26 cellular contexts compared by ENCODE assay signal in the genomic region with DNA sequence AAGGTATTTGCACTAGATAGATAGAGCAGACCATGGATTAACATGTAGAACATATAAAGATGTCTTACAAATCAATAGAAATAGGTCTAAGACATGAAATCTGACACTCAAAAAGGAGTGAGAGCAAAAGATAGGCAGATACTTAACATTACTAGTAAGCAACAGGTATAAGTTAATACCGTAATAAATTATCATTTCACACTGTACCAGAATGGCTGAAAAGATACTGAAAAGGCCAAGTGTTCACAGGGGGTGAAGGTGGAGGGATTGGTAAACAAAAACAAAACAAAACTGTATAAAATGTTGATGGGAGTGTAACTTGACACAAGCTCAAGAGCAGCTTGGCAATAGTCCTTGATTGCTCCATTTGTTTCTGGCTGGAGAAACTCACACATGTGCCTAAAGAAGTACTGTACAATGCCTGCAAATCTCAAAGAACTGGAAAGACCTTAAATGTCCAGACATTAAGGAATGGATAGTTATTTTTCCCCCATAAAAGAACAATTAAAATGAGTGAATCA. TPM values are rescaled to one million over a fixed set of nuclear protein-coding genes. Genes with fewer than 3 reads are reported as not detected.
DNase-seq lines count a peak whose midpoint lies in the region; ATAC-seq and TF ChIP-seq lines count a peak whose summit lies in the region.
"Had no signal": no experiment of that assay in that cellular context is flagged by ENCODE, and none has a peak within 500 bp of the region (broad histone marks: within the 10 kb centered on the region; RNA-seq: fewer than 3 reads in every experiment).

No MANE protein-coding gene starts in this region.

- no peaks in the 10 kb centered on the region for H3K9me3 Mint-ChIP-seq in CD4-positive, CD25-positive, alpha-beta regulatory T cell
- H3K9me3 Mint-ChIP-seq in activated B cell treated with CpG ODN at 0.5 μM for 24 hours, result no peaks in the 10 kb centered on the region
- H3K9me3 Mint-ChIP-seq: activated CD4-positive, alpha-beta memory T cell treated with anti-CD3 and anti-CD28 coated beads, Interleukin-2, amount 10 ng/mL, durations not matched to agents 7 days and 5 days; activated naive CD4-positive, alpha-beta T cell treated with anti-CD3 and anti-CD28 coated beads, Interleukin-2, amount 50 U/mL, for 72 hours; activated T-cell treated with anti-CD3 and anti-CD28 coated beads, Interleukin-2, amount 50 U/mL, for 4 hours; naive B cell; T-helper 1 cell treated with Interleukin-12 subunit alpha and Interleukin-12 subunit beta and Interleukin-4 antibody, amounts not matched to agents 30 μg/mL and 1 μg/mL, for 36 hours had no signal

- CTCF ChIA-PET in activated B cell treated with CpG ODN at 0.5 μM for 24 hours (lab: Charles Lee), result no interaction called here

- H3K4me1 ChIP-seq in CD4-positive, CD25-positive, alpha-beta regulatory T cell (ENCODE audit: control insufficient read depth, insufficient read depth, low read length, poor library complexity, severe bottlenecking), result peaks cover 40% of the 10 kb centered on the region
- H3K4me1 ChIP-seq in DND-41 (ENCODE audit: insufficient read depth, low read length), result peaks cover 38% of the 10 kb centered on the region

- H3K27me3 Mint-ChIP-seq in CD4-positive, CD25-positive, alpha-beta regulatory T cell, result peaks cover 4% of the 10 kb centered on the region
- H3K27me3 Mint-ChIP-seq in activated B cell treated with CpG ODN at 0.5 μM for 24 hours, result no peaks in the 10 kb centered on the region
- H3K27me3 Mint-ChIP-seq: activated CD4-positive, alpha-beta memory T cell treated with anti-CD3 and anti-CD28 coated beads, Interleukin-2, amount 10 ng/mL, durations not matched to agents 7 days and 5 days; naive B cell had no signal

- POLR2A ChIA-PET in activated B cell treated with CpG ODN at 0.5 μM for 24 hours (lab: Charles Lee), result no interaction called here

- H3K27ac ChIP-seq in CD4-positive, CD25-positive, alpha-beta regulatory T cell (ENCODE audit: insufficient read depth, low read length, poor library complexity, severe bottlenecking), result no peak overlapping the region
- H3K27ac ChIP-seq in DND-41 (ENCODE audit: low read length), result no peak overlapping the region
- H3K27ac ChIP-seq: body of pancreas, coronary artery, upper lobe of left lung, WERI-Rb-1 had no signal

- H3K27ac Mint-ChIP-seq in CD4-positive, CD25-positive, alpha-beta regulatory T cell, result peak overlapping the region in 1 of 3 donors; percentile 1
- peak overlapping the region; percentile 16 for H3K27ac Mint-ChIP-seq in activated B cell treated with CpG ODN at 0.5 μM for 24 hours
- H3K27ac Mint-ChIP-seq: activated CD4-positive, alpha-beta memory T cell treated with anti-CD3 and anti-CD28 coated beads, Interleukin-2, amount 10 ng/mL, durations not matched to agents 7 days and 5 days; activated naive CD4-positive, alpha-beta T cell treated with anti-CD3 and anti-CD28 coated beads, Interleukin-2, amount 50 U/mL, for 72 hours; T-helper 1 cell treated with Interleukin-12 subunit alpha and Interleukin-12 subunit beta and Interleukin-4 antibody, amounts not matched to agents 30 μg/mL and 1 μg/mL, for 36 hours had no signal

- TF ChIP-seq CTCF in DND-41 (IDR thresholded peaks at IDR 0.05; ENCODE audit: borderline replicate concordance, extremely low read depth, low read length, poor library complexity, severe bottlenecking) (no peak), activated B cell treated with CpG ODN at 0.5 μM for 24 hours (IDR thresholded peaks at IDR 0.05) (no peak), fibroblast of the aortic adventitia (IDR thresholded peaks at IDR 0.05; ENCODE audit: insufficient read depth, low read length) (no peak)

- peaks cover 6% of the 10 kb centered on the region; the same call in 1 of the 2 replicates for H4K20me1 ChIP-seq in DND-41 (ENCODE audit: insufficient read depth, low read length)

- H3K79me2 ChIP-seq in DND-41 (ENCODE audit: insufficient read depth, low read length), result peaks cover 20% of the 10 kb centered on the region

- peaks cover 35 to 60% (median 49%) of the 10 kb centered on the region in 4 donors for H3K4me1 Mint-ChIP-seq in CD4-positive, CD25-positive, alpha-beta regulatory T cell
- H3K4me1 Mint-ChIP-seq in activated B cell treated with CpG ODN at 0.5 μM for 24 hours, result peaks cover 46% of the 10 kb centered on the region

- DNase-seq in CD4-positive, CD25-positive, alpha-beta regulatory T cell, result no peak
- DNase-seq in DND-41 (no peak), activated B cell treated with CpG ODN at 0.5 μM for 24 hours (no peak), fibroblast of the aortic adventitia (ENCODE audit: low read depth) (peak; percentile 27), left ventricle myocardium superior (no peak), KG1 (lab: John Stamatoyannopoulos, UW) (no peak), activated T-cell treated with anti-CD3 and anti-CD28 coated beads for 4 hours (no peak)
- DNase-seq: activated CD4-positive, alpha-beta memory T cell treated with anti-CD3 and anti-CD28 coated beads, Interleukin-2, amount 10 ng/mL, durations not matched to agents 7 days and 5 days; activated T-cell treated with anti-CD3 and anti-CD28 coated beads, Interleukin-2, amount 50 U/mL, for 4 hours; body of pancreas; DMS53; hippocampal formation; KBM-7; mesenchymal stem cell; naive B cell; NCI-H1048; NCI-H2029; NCI-H526; PC-3; SIG-M5; stimulated activated CD4-positive, alpha-beta T cell treated with anti-CD3 and anti-CD28 coated beads, Interleukin-4, amount 100 ng/mL, for 4 hours; upper lobe of left lung; WERI-Rb-1 had no signal

- no peaks in the 10 kb centered on the region for H3K36me3 ChIP-seq in CD4-positive, CD25-positive, alpha-beta regulatory T cell (ENCODE audit: control insufficient read depth, insufficient read depth, low read length)
- no peaks in the 10 kb centered on the region for H3K36me3 ChIP-seq in DND-41 (ENCODE audit: insufficient read depth, low read length)
- H3K36me3 ChIP-seq: upper lobe of left lung, WERI-Rb-1 had no signal

- H3K4me2 ChIP-seq in DND-41 (ENCODE audit: insufficient read depth, low read length), result peak overlapping the region; percentile 74; the same call in 1 of the 2 replicates

- H3K36me3 Mint-ChIP-seq in CD4-positive, CD25-positive, alpha-beta regulatory T cell, result peaks cover 6% of the 10 kb centered on the region
- H3K36me3 Mint-ChIP-seq in activated B cell treated with CpG ODN at 0.5 μM for 24 hours (ENCODE audit: low read depth), result peaks cover 4% of the 10 kb centered on the region
- H3K36me3 Mint-ChIP-seq: naive B cell had no signal

- peak overlapping the region; percentile 98 for H3K4me3 ChIP-seq in CD4-positive, CD25-positive, alpha-beta regulatory T cell (ENCODE audit: low read depth, low read length)
- no peak overlapping the region for H3K4me3 ChIP-seq in DND-41 (ENCODE audit: low read depth in 1 of 2, low read length in 2 of 2)
- H3K4me3 ChIP-seq in fibroblast of the aortic adventitia (ENCODE audit: low read depth, low read length), result no peak overlapping the region
- H3K4me3 ChIP-seq: body of pancreas, coronary artery, upper lobe of left lung had no signal

- H3K9ac ChIP-seq in DND-41 (ENCODE audit: low read depth, low read length), result no peak overlapping the region

- no peak for ATAC-seq in CD4-positive, CD25-positive, alpha-beta regulatory T cell (ENCODE audit: low read depth in 2 of 2)
- no peak for ATAC-seq in DND-41 (ENCODE audit: insufficient read depth, low read depth)
- no peak for ATAC-seq in activated B cell treated with CpG ODN at 0.5 μM for 24 hours (ENCODE audit: low read depth)
- no peak for ATAC-seq in left ventricle myocardium superior
- ATAC-seq: activated naive CD4-positive, alpha-beta T cell treated with anti-CD3 and anti-CD28 coated beads, Interleukin-2, amount 50 U/mL, for 72 hours; activated T-cell treated with anti-CD3 and anti-CD28 coated beads, Interleukin-2, amount 50 U/mL, for 4 hours; body of pancreas; PC-3 had no signal

- H3K4me3 Mint-ChIP-seq in CD4-positive, CD25-positive, alpha-beta regulatory T cell, result peak overlapping the region; percentile 31 to 93 (median 48)
- H3K4me3 Mint-ChIP-seq in activated B cell treated with CpG ODN at 0.5 μM for 24 hours, result no peak overlapping the region
- H3K4me3 Mint-ChIP-seq: activated CD4-positive, alpha-beta memory T cell treated with anti-CD3 and anti-CD28 coated beads, Interleukin-2, amount 10 ng/mL, durations not matched to agents 7 days and 5 days had no signal

- H3K27me3 ChIP-seq in CD4-positive, CD25-positive, alpha-beta regulatory T cell (ENCODE audit: control insufficient read depth, insufficient read depth, low read length), result no peaks in the 10 kb centered on the region
- H3K27me3 ChIP-seq in DND-41 (ENCODE audit: insufficient read depth, low read length, poor library complexity), result no peaks in the 10 kb centered on the region
- H3K27me3 ChIP-seq: body of pancreas, upper lobe of left lung had no signal

- H2AFZ ChIP-seq in DND-41 (ENCODE audit: low read depth, low read length), result no peak overlapping the region

- H3K9me3 ChIP-seq in CD4-positive, CD25-positive, alpha-beta regulatory T cell (ENCODE audit: control insufficient read depth in 2 of 2, low read length in 2 of 2), result no peaks in the 10 kb centered on the region
- H3K9me3 ChIP-seq in DND-41 (ENCODE audit: insufficient read depth, low read length, severe bottlenecking), result no peaks in the 10 kb centered on the region
- H3K9me3 ChIP-seq: body of pancreas, upper lobe of left lung had no signal

- intact Hi-C loops in activated B cell treated with CpG ODN at 0.5 μM for 24 hours (cut with micrococcal nuclease), result loop anchor here (5.0 to 10.0 kb wide), 2 partner anchors 51 to 1169 kb away; a partner anchor contains a TSS
- intact Hi-C loops in left ventricle myocardium superior (cut with micrococcal nuclease), result no loop called here

RNA-seq across cellular contexts. Expression of a gene that starts 3.5 kb away (rescaled TPM):
- total RNA-seq in CD4-positive, CD25-positive, alpha-beta regulatory T cell, result 43.0 TPM
- 10 to 100 TPM; 32.3 to 38.1 (median 35.2) TPM for polyA plus RNA-seq in CD4-positive, CD25-positive, alpha-beta regulatory T cell
- 10.1 and 10.4 TPM in 2 replicates for total RNA-seq in activated B cell treated with CpG ODN at 0.5 μM for 24 hours
- total RNA-seq in fibroblast of the aortic adventitia (ENCODE audit: low replicate concordance), result 8.2 and 9.0 TPM in 2 replicates
- 6.8 TPM for total RNA-seq in left ventricle myocardium superior
